28 cellular contexts compared by ENCODE assay signal in genomic region chr4:146834263-146835034, GRCh38.
"Had no signal": no experiment of that assay in that cellular context is flagged by ENCODE, and none has a peak within 500 bp of the region (broad histone marks: within the 10 kb centered on the region; RNA-seq: fewer than 3 reads in every experiment).

No MANE protein-coding gene starts in this region.

- H3K4me1 ChIP-seq: esophagus muscularis mucosa, gastroesophageal sphincter, heart right ventricle had no signal

- DNase-seq: activated CD4-positive, alpha-beta memory T cell treated with anti-CD3 and anti-CD28 coated beads, Interleukin-2, amount 10 ng/mL, durations not matched to agents 7 days and 5 days; activated CD4-positive, alpha-beta T cell treated with anti-CD3 and anti-CD28 coated beads for 1 hour; activated CD4-positive, alpha-beta T cell treated with anti-CD3 and anti-CD28 coated beads for 4 hours; activated CD4-positive, alpha-beta T cell treated with anti-CD3 and anti-CD28 coated beads, Interleukin-2, amount 10 ng/mL, durations not matched to agents 7 days and 5 days; activated CD4-positive, alpha-beta T cell treated with anti-CD3 and anti-CD28 coated beads, Interleukin-2, amount 50 U/mL, for 4 hours; activated CD8-positive, alpha-beta memory T cell treated with anti-CD3 and anti-CD28 coated beads, Interleukin-2, amount 50 U/mL, for 48 hours; activated gamma-delta T cell; activated naive CD4-positive, alpha-beta T cell; activated naive CD4-positive, alpha-beta T cell treated with anti-CD3 and anti-CD28 coated beads, Interleukin-2, amount 10 ng/mL, durations not matched to agents 7 days and 5 days; activated naive CD8-positive, alpha-beta T cell treated with anti-CD3 and anti-CD28 coated beads, Interleukin-2, amount 10 ng/mL, durations not matched to agents 7 days and 5 days; activated T-cell treated with anti-CD3 and anti-CD28 coated beads for 4 hours; activated T-cell treated with anti-CD3 and anti-CD28 coated beads, Interleukin-2, amount 50 U/mL, for 24 hours; activated T-cell treated with anti-CD3 and anti-CD28 coated beads, Interleukin-2, amount 50 U/mL, for 72 hours; amniotic stem cell; anterior cingulate cortex; brain microvascular endothelial cell; effector CD4-positive, alpha-beta T cell; effector memory CD8-positive, alpha-beta T cell; erythroblast; foreskin melanocyte; heart right ventricle; T-helper 2 cell had no signal

- H3K27ac ChIP-seq: brain microvascular endothelial cell, coronary artery, esophagus muscularis mucosa, gastroesophageal sphincter, heart right ventricle, VCaP had no signal

- H3K36me3 ChIP-seq: brain microvascular endothelial cell, esophagus muscularis mucosa, gastroesophageal sphincter, heart right ventricle had no signal

- H3K9me3 ChIP-seq: esophagus muscularis mucosa, gastroesophageal sphincter, heart right ventricle had no signal

- H3K27me3 ChIP-seq: brain microvascular endothelial cell, esophagus muscularis mucosa, gastroesophageal sphincter, heart right ventricle had no signal

- H3K4me3 ChIP-seq: coronary artery, esophagus muscularis mucosa, gastroesophageal sphincter, heart right ventricle had no signal

- ATAC-seq: activated naive CD4-positive, alpha-beta T cell treated with anti-CD3 and anti-CD28 coated beads, Interleukin-2, amount 50 U/mL, for 72 hours; activated T-cell treated with anti-CD3 and anti-CD28 coated beads, Interleukin-2, amount 50 U/mL, for 72 hours; effector memory CD8-positive, alpha-beta T cell; gastroesophageal sphincter; heart right ventricle; WTC11 had no signal
